In genomic region chr12:30187426-30187825, GRCh38 we compare ENCODE assay signal across 4 cellular contexts.
TF ChIP-seq lines count a peak whose summit lies in the region.

No MANE protein-coding gene starts in this region.

TF ChIP-seq in HepG2, 621 proteins besides CTCF, POLR2A, EP300 and RAD21:
- TF ChIP-seq KAT2B (IDR thresholded peaks at IDR 0.05; ENCODE audit: borderline replicate concordance, low read depth, low read length) (no peak), RAD51 (IDR thresholded peaks at IDR 0.05; ENCODE audit: borderline replicate concordance) (peak; percentile 65; the same call in 1 of the 2 replicates), USF2 (IDR thresholded peaks at IDR 0.05; ENCODE audit: low read depth, low read length) (0 out of 2 replicates have a peak, but pooled peaks have one; percentile 27), USF2 (CRISPR knock-in tag; IDR thresholded peaks at IDR 0.05; ENCODE audit: borderline replicate concordance) (no peak)

TF ChIP-seq in A549, 52 proteins besides CTCF, POLR2A, EP300 and RAD21:
- TF ChIP-seq POLR2AphosphoS2 (conservative IDR thresholded peaks at IDR 0.05; ENCODE audit: low read length): no peak
- no peak for TF ChIP-seq NR3C1 (IDR thresholded peaks at IDR 0.05)
- no peak for TF ChIP-seq MAFK (IDR thresholded peaks at IDR 0.05; ENCODE audit: partially characterized antibody)
- TF ChIP-seq KDM1A (IDR thresholded peaks at IDR 0.05; ENCODE audit: low read depth): no peak
- TF ChIP-seq USF2 (IDR thresholded peaks at IDR 0.05): peak; percentile 24; the same call in 1 of the 2 replicates
- no peak for TF ChIP-seq RNF2 (IDR thresholded peaks at IDR 0.05; ENCODE audit: borderline replicate concordance, low read depth)
- TF ChIP-seq E2F6 (IDR thresholded peaks at IDR 0.05; ENCODE audit: borderline replicate concordance, low read depth): no peak
TF ChIP-seq in A549: peak in this region for 1.

TF ChIP-seq in IMR-90, 13 proteins besides CTCF, POLR2A, EP300 and RAD21:
- no peak for TF ChIP-seq MAZ (IDR thresholded peaks at IDR 0.05; ENCODE audit: borderline replicate concordance, low read depth, low read length)
- no peak for TF ChIP-seq CEBPB (IDR thresholded peaks at IDR 0.05; ENCODE audit: low read depth, low read length)
- no peak for TF ChIP-seq USF2 (IDR thresholded peaks at IDR 0.05; ENCODE audit: low read depth, low read length)
- TF ChIP-seq RFX5 (IDR thresholded peaks at IDR 0.05; ENCODE audit: low read depth, low read length): no peak
- TF ChIP-seq, protein P1, sequence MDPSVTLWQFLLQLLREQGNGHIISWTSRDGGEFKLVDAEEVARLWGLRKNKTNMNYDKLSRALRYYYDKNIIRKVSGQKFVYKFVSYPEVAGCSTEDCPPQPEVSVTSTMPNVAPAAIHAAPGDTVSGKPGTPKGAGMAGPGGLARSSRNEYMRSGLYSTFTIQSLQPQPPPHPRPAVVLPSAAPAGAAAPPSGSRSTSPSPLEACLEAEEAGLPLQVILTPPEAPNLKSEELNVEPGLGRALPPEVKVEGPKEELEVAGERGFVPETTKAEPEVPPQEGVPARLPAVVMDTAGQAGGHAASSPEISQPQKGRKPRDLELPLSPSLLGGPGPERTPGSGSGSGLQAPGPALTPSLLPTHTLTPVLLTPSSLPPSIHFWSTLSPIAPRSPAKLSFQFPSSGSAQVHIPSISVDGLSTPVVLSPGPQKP (IDR thresholded peaks at IDR 0.05; ENCODE audit: borderline replicate concordance, low read depth, low read length): no peak
- no peak for TF ChIP-seq FOS (IDR thresholded peaks at IDR 0.05; ENCODE audit: low read depth, low read length)
- no peak for TF ChIP-seq BHLHE40 (IDR thresholded peaks at IDR 0.05; ENCODE audit: low read depth, low read length)
- TF ChIP-seq MAFK (IDR thresholded peaks at IDR 0.05; ENCODE audit: low read depth, low read length): 0 out of 2 replicates have a peak, but pooled peaks have one; percentile 5

TF ChIP-seq in K562, 482 proteins besides CTCF, POLR2A, EP300 and RAD21:
- no peak for TF ChIP-seq ZNF589 (CRISPR knock-in tag; IDR thresholded peaks at IDR 0.05; ENCODE audit: low read depth)
- TF ChIP-seq TFE3 (CRISPR knock-in tag; IDR thresholded peaks at IDR 0.05): peak; percentile 69
TF ChIP-seq in K562: peak in this region for 1.
